ENCODE assay signal across 1 cellular context in the genomic region with DNA sequence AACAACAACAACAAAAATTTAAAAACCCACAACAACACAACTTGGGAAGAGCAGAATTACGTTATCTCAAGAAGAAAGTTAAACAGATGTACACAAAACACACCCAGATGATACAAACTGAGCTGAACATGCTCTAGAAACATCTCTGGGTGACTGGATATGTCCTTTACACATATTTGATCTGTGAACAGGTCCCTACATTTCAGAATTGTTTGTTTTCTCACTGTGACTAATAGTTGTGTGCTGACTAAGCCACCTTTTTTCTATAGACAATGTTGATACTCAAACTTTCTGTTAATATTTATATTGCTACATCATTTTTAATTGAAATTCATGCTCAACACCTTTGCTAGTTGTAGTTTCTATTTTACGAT.
TF ChIP-seq lines count a peak whose summit lies in the region.

No MANE protein-coding gene starts in this region.

TF ChIP-seq in GM23338, 12 proteins besides CTCF, POLR2A, EP300 and RAD21 (continued from another document):
- TF ChIP-seq, protein P1, sequence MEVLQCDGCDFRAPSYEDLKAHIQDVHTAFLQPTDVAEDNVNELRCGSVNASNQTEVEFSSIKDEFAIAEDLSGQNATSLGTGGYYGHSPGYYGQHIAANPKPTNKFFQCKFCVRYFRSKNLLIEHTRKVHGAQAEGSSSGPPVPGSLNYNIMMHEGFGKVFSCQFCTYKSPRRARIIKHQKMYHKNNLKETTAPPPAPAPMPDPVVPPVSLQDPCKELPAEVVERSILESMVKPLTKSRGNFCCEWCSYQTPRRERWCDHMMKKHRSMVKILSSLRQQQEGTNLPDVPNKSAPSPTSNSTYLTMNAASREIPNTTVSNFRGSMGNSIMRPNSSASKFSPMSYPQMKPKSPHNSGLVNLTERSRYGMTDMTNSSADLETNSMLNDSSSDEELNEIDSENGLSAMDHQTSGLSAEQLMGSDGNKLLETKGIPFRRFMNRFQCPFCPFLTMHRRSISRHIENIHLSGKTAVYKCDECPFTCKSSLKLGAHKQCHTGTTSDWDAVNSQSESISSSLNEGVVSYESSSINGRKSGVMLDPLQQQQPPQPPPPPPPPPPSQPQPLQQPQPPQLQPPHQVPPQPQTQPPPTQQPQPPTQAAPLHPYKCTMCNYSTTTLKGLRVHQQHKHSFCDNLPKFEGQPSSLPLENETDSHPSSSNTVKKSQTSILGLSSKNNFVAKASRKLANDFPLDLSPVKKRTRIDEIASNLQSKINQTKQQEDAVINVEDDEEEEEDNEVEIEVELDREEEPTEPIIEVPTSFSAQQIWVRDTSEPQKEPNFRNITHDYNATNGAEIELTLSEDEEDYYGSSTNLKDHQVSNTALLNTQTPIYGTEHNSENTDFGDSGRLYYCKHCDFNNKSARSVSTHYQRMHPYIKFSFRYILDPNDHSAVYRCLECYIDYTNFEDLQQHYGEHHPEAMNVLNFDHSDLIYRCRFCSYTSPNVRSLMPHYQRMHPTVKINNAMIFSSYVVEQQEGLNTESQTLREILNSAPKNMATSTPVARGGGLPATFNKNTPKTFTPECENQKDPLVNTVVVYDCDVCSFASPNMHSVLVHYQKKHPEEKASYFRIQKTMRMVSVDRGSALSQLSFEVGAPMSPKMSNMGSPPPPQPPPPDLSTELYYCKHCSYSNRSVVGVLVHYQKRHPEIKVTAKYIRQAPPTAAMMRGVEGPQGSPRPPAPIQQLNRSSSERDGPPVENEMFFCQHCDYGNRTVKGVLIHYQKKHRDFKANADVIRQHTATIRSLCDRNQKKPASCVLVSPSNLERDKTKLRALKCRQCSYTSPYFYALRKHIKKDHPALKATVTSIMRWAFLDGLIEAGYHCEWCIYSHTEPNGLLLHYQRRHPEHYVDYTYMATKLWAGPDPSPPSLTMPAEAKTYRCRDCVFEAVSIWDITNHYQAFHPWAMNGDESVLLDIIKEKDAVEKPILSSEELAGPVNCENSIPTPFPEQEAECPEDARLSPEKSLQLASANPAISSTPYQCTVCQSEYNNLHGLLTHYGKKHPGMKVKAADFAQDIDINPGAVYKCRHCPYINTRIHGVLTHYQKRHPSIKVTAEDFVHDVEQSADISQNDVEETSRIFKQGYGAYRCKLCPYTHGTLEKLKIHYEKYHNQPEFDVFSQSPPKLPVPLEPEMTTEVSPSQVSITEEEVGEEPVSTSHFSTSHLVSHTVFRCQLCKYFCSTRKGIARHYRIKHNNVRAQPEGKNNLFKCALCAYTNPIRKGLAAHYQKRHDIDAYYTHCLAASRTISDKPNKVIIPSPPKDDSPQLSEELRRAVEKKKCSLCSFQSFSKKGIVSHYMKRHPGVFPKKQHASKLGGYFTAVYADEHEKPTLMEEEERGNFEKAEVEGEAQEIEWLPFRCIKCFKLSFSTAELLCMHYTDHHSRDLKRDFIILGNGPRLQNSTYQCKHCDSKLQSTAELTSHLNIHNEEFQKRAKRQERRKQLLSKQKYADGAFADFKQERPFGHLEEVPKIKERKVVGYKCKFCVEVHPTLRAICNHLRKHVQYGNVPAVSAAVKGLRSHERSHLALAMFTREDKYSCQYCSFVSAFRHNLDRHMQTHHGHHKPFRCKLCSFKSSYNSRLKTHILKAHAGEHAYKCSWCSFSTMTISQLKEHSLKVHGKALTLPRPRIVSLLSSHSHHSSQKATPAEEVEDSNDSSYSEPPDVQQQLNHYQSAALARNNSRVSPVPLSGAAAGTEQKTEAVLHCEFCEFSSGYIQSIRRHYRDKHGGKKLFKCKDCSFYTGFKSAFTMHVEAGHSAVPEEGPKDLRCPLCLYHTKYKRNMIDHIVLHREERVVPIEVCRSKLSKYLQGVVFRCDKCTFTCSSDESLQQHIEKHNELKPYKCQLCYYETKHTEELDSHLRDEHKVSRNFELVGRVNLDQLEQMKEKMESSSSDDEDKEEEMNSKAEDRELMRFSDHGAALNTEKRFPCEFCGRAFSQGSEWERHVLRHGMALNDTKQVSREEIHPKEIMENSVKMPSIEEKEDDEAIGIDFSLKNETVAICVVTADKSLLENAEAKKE (CRISPR knock-in tag; IDR thresholded peaks at IDR 0.05): no peak
- no peak for TF ChIP-seq EZH2phosphoT487 (IDR thresholded peaks at IDR 0.05; ENCODE audit: unreplicated experiment)
- TF ChIP-seq, protein P2, sequence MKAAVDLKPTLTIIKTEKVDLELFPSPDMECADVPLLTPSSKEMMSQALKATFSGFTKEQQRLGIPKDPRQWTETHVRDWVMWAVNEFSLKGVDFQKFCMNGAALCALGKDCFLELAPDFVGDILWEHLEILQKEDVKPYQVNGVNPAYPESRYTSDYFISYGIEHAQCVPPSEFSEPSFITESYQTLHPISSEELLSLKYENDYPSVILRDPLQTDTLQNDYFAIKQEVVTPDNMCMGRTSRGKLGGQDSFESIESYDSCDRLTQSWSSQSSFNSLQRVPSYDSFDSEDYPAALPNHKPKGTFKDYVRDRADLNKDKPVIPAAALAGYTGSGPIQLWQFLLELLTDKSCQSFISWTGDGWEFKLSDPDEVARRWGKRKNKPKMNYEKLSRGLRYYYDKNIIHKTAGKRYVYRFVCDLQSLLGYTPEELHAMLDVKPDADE (IDR thresholded peaks at IDR 0.05): no peak
- no peak for TF ChIP-seq ZNF114 (CRISPR knock-in tag; IDR thresholded peaks at IDR 0.05)
- TF ChIP-seq NANOG (IDR thresholded peaks at IDR 0.05; ENCODE audit: borderline replicate concordance): no peak
- no peak for TF ChIP-seq CREB1 (CRISPR knock-in tag; IDR thresholded peaks at IDR 0.05; ENCODE audit: low read depth)
- TF ChIP-seq POLR2AphosphoS5 (IDR thresholded peaks at IDR 0.05; ENCODE audit: low read depth): no peak
- no peak for TF ChIP-seq EZH2 (IDR thresholded peaks at IDR 0.05; ENCODE audit: low read depth, unreplicated experiment)
- no peak for TF ChIP-seq STAT1 (IDR thresholded peaks at IDR 0.05; ENCODE audit: unreplicated experiment)
- TF ChIP-seq, protein P3, sequence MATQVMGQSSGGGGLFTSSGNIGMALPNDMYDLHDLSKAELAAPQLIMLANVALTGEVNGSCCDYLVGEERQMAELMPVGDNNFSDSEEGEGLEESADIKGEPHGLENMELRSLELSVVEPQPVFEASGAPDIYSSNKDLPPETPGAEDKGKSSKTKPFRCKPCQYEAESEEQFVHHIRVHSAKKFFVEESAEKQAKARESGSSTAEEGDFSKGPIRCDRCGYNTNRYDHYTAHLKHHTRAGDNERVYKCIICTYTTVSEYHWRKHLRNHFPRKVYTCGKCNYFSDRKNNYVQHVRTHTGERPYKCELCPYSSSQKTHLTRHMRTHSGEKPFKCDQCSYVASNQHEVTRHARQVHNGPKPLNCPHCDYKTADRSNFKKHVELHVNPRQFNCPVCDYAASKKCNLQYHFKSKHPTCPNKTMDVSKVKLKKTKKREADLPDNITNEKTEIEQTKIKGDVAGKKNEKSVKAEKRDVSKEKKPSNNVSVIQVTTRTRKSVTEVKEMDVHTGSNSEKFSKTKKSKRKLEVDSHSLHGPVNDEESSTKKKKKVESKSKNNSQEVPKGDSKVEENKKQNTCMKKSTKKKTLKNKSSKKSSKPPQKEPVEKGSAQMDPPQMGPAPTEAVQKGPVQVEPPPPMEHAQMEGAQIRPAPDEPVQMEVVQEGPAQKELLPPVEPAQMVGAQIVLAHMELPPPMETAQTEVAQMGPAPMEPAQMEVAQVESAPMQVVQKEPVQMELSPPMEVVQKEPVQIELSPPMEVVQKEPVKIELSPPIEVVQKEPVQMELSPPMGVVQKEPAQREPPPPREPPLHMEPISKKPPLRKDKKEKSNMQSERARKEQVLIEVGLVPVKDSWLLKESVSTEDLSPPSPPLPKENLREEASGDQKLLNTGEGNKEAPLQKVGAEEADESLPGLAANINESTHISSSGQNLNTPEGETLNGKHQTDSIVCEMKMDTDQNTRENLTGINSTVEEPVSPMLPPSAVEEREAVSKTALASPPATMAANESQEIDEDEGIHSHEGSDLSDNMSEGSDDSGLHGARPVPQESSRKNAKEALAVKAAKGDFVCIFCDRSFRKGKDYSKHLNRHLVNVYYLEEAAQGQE (IDR thresholded peaks at IDR 0.05; ENCODE audit: unreplicated experiment): no peak
- TF ChIP-seq JUNB (IDR thresholded peaks at IDR 0.05; ENCODE audit: unreplicated experiment): no peak
